In the genomic region with DNA sequence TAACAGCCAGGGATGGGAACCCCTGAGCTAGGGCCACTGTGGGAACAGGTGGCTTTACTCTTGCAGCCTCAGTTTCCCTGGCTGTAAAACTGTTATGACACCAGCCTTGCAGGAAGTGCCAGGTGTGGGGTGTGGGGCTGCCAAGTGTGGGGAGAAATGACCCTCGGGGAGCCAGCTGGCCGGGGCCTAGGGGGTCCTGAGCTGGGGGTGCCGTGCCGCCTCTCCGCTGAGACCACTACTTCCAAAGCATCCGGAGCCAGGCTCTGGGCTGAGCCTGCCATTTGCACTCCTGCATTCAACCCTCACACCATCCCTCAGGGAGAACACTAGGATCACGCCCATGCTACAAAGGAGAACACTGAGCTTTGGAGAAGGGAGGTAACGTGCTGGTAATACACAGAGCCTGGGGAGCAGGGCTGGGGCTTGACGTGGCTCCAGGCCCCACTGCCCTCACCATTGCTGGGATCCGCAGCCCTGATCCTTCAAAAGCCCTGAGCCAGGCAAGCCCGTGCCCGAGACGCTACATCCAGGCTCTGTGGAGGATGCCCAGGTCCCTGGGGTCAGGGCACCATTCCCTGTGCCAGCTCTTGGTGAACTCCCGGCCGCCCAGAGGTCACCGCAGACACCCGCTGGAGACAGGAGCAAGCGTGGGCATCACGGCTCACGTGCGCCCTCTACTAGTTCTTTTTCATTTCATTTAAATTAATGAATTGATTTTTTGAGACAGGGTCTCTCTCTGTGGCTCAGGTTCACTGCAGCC, we compare ENCODE assay signal across 1 cellular context.
TF ChIP-seq lines count a peak whose summit lies in the region.

No MANE protein-coding gene starts in this region.

TF ChIP-seq in HepG2, 621 proteins besides CTCF, POLR2A, EP300 and RAD21 (continued from another document and continues in another):
- TF ChIP-seq, protein P1, sequence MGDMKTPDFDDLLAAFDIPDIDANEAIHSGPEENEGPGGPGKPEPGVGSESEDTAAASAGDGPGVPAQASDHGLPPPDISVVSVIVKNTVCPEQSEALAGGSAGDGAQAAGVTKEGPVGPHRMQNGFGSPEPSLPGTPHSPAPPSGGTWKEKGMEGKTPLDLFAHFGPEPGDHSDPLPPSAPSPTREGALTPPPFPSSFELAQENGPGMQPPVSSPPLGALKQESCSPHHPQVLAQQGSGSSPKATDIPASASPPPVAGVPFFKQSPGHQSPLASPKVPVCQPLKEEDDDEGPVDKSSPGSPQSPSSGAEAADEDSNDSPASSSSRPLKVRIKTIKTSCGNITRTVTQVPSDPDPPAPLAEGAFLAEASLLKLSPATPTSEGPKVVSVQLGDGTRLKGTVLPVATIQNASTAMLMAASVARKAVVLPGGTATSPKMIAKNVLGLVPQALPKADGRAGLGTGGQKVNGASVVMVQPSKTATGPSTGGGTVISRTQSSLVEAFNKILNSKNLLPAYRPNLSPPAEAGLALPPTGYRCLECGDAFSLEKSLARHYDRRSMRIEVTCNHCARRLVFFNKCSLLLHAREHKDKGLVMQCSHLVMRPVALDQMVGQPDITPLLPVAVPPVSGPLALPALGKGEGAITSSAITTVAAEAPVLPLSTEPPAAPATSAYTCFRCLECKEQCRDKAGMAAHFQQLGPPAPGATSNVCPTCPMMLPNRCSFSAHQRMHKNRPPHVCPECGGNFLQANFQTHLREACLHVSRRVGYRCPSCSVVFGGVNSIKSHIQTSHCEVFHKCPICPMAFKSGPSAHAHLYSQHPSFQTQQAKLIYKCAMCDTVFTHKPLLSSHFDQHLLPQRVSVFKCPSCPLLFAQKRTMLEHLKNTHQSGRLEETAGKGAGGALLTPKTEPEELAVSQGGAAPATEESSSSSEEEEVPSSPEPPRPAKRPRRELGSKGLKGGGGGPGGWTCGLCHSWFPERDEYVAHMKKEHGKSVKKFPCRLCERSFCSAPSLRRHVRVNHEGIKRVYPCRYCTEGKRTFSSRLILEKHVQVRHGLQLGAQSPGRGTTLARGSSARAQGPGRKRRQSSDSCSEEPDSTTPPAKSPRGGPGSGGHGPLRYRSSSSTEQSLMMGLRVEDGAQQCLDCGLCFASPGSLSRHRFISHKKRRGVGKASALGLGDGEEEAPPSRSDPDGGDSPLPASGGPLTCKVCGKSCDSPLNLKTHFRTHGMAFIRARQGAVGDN (CRISPR knock-in tag; IDR thresholded peaks at IDR 0.05), result peak; percentile 26
- no peak for TF ChIP-seq AGO2 (optimal IDR thresholded peaks at IDR 0.05; ENCODE audit: low read depth, low read length)
- TF ChIP-seq ARNT (IDR thresholded peaks at IDR 0.05), result no peak
- no peak for TF ChIP-seq KLF11 (CRISPR knock-in tag; IDR thresholded peaks at IDR 0.05)
- TF ChIP-seq ARID2 (CRISPR knock-in tag; IDR thresholded peaks at IDR 0.05; ENCODE audit: borderline replicate concordance), result no peak
- TF ChIP-seq DPF2 (CRISPR knock-in tag; IDR thresholded peaks at IDR 0.05; ENCODE audit: borderline replicate concordance, low read depth), result no peak
- TF ChIP-seq, protein P2, sequence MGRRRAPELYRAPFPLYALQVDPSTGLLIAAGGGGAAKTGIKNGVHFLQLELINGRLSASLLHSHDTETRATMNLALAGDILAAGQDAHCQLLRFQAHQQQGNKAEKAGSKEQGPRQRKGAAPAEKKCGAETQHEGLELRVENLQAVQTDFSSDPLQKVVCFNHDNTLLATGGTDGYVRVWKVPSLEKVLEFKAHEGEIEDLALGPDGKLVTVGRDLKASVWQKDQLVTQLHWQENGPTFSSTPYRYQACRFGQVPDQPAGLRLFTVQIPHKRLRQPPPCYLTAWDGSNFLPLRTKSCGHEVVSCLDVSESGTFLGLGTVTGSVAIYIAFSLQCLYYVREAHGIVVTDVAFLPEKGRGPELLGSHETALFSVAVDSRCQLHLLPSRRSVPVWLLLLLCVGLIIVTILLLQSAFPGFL (CRISPR knock-in tag; IDR thresholded peaks at IDR 0.05), result no peak
- no peak for TF ChIP-seq ZNF432 (CRISPR knock-in tag; IDR thresholded peaks at IDR 0.05; ENCODE audit: borderline replicate concordance)
- TF ChIP-seq ZNF260 (CRISPR knock-in tag; IDR thresholded peaks at IDR 0.05; ENCODE audit: borderline replicate concordance, low read depth), result no peak
- TF ChIP-seq MIER3 (CRISPR knock-in tag; IDR thresholded peaks at IDR 0.05; ENCODE audit: borderline replicate concordance), result no peak
- no peak for TF ChIP-seq ZNF34 (CRISPR knock-in tag; IDR thresholded peaks at IDR 0.05; ENCODE audit: borderline replicate concordance)
- TF ChIP-seq, protein P3, sequence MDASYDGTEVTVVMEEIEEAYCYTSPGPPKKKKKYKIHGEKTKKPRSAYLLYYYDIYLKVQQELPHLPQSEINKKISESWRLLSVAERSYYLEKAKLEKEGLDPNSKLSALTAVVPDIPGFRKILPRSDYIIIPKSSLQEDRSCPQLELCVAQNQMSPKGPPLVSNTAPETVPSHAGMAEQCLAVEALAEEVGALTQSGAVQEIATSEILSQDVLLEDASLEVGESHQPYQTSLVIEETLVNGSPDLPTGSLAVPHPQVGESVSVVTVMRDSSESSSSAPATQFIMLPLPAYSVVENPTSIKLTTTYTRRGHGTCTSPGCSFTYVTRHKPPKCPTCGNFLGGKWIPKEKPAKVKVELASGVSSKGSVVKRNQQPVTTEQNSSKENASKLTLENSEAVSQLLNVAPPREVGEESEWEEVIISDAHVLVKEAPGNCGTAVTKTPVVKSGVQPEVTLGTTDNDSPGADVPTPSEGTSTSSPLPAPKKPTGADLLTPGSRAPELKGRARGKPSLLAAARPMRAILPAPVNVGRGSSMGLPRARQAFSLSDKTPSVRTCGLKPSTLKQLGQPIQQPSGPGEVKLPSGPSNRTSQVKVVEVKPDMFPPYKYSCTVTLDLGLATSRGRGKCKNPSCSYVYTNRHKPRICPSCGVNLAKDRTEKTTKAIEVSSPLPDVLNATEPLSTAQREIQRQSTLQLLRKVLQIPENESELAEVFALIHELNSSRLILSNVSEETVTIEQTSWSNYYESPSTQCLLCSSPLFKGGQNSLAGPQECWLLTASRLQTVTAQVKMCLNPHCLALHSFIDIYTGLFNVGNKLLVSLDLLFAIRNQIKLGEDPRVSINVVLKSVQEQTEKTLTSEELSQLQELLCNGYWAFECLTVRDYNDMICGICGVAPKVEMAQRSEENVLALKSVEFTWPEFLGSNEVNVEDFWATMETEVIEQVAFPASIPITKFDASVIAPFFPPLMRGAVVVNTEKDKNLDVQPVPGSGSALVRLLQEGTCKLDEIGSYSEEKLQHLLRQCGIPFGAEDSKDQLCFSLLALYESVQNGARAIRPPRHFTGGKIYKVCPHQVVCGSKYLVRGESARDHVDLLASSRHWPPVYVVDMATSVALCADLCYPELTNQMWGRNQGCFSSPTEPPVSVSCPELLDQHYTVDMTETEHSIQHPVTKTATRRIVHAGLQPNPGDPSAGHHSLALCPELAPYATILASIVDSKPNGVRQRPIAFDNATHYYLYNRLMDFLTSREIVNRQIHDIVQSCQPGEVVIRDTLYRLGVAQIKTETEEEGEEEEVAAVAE (CRISPR knock-in tag; IDR thresholded peaks at IDR 0.05; ENCODE audit: borderline replicate concordance), result no peak
- 0 out of 2 replicates have a peak, but pooled peaks have one; percentile 39 for TF ChIP-seq GABPB1 (CRISPR knock-in tag; IDR thresholded peaks at IDR 0.05)
- no peak for TF ChIP-seq ZNF264 (CRISPR knock-in tag; IDR thresholded peaks at IDR 0.05)
- TF ChIP-seq ZNF780A (CRISPR knock-in tag; IDR thresholded peaks at IDR 0.05), result no peak
- TF ChIP-seq EED (CRISPR knock-in tag; IDR thresholded peaks at IDR 0.05), result no peak
- no peak for TF ChIP-seq ETV5 (CRISPR knock-in tag; IDR thresholded peaks at IDR 0.05; ENCODE audit: borderline replicate concordance)
- TF ChIP-seq ZNF510 (CRISPR knock-in tag; IDR thresholded peaks at IDR 0.05; ENCODE audit: low read depth), result no peak
- TF ChIP-seq, protein P4, sequence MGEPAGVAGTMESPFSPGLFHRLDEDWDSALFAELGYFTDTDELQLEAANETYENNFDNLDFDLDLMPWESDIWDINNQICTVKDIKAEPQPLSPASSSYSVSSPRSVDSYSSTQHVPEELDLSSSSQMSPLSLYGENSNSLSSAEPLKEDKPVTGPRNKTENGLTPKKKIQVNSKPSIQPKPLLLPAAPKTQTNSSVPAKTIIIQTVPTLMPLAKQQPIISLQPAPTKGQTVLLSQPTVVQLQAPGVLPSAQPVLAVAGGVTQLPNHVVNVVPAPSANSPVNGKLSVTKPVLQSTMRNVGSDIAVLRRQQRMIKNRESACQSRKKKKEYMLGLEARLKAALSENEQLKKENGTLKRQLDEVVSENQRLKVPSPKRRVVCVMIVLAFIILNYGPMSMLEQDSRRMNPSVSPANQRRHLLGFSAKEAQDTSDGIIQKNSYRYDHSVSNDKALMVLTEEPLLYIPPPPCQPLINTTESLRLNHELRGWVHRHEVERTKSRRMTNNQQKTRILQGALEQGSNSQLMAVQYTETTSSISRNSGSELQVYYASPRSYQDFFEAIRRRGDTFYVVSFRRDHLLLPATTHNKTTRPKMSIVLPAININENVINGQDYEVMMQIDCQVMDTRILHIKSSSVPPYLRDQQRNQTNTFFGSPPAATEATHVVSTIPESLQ (CRISPR knock-in tag; conservative IDR thresholded peaks at IDR 0.05), result no peak
- TF ChIP-seq, protein P5, sequence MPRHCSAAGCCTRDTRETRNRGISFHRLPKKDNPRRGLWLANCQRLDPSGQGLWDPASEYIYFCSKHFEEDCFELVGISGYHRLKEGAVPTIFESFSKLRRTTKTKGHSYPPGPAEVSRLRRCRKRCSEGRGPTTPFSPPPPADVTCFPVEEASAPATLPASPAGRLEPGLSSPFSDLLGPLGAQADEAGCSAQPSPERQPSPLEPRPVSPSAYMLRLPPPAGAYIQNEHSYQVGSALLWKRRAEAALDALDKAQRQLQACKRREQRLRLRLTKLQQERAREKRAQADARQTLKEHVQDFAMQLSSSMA (CRISPR knock-in tag; IDR thresholded peaks at IDR 0.05), result no peak
- no peak for TF ChIP-seq TCF7 (IDR thresholded peaks at IDR 0.05; ENCODE audit: low read depth)
- peak; percentile 66; the same call in 1 of the 2 replicates for TF ChIP-seq NR2F6 (IDR thresholded peaks at IDR 0.05)
- TF ChIP-seq NR2F6 (CRISPR knock-in tag; IDR thresholded peaks at IDR 0.05), result peak; percentile 54
- TF ChIP-seq SALL1 (CRISPR knock-in tag; IDR thresholded peaks at IDR 0.05), result no peak
- TF ChIP-seq MLLT10 (CRISPR knock-in tag; IDR thresholded peaks at IDR 0.05), result no peak
- TF ChIP-seq ZNF251 (CRISPR knock-in tag; IDR thresholded peaks at IDR 0.05), result no peak
- TF ChIP-seq, protein P6, sequence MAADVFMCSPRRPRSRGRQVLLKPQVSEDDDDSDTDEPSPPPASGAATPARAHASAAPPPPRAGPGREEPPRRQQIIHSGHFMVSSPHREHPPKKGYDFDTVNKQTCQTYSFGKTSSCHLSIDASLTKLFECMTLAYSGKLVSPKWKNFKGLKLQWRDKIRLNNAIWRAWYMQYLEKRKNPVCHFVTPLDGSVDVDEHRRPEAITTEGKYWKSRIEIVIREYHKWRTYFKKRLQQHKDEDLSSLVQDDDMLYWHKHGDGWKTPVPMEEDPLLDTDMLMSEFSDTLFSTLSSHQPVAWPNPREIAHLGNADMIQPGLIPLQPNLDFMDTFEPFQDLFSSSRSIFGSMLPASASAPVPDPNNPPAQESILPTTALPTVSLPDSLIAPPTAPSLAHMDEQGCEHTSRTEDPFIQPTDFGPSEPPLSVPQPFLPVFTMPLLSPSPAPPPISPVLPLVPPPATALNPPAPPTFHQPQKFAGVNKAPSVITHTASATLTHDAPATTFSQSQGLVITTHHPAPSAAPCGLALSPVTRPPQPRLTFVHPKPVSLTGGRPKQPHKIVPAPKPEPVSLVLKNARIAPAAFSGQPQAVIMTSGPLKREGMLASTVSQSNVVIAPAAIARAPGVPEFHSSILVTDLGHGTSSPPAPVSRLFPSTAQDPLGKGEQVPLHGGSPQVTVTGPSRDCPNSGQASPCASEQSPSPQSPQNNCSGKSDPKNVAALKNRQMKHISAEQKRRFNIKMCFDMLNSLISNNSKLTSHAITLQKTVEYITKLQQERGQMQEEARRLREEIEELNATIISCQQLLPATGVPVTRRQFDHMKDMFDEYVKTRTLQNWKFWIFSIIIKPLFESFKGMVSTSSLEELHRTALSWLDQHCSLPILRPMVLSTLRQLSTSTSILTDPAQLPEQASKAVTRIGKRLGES (CRISPR knock-in tag; IDR thresholded peaks at IDR 0.05; ENCODE audit: borderline replicate concordance), result no peak
- no peak for TF ChIP-seq RAD51 (IDR thresholded peaks at IDR 0.05; ENCODE audit: borderline replicate concordance)
- TF ChIP-seq MIER2 (CRISPR knock-in tag; IDR thresholded peaks at IDR 0.05), result no peak
- 0 out of 2 replicates have a peak, but pooled peaks have one; percentile 18 for TF ChIP-seq SMC3 (IDR thresholded peaks at IDR 0.05; ENCODE audit: low read length)
- no peak for TF ChIP-seq ZNF383 (CRISPR knock-in tag; IDR thresholded peaks at IDR 0.05; ENCODE audit: borderline replicate concordance)
- peak; percentile 27; the same call in 1 of the 2 replicates for TF ChIP-seq RXRA (CRISPR knock-in tag; IDR thresholded peaks at IDR 0.05)
- no peak for TF ChIP-seq CEBPB (IDR thresholded peaks at IDR 0.05; ENCODE audit: borderline replicate concordance, low read depth, low read length)
- TF ChIP-seq, protein P7, sequence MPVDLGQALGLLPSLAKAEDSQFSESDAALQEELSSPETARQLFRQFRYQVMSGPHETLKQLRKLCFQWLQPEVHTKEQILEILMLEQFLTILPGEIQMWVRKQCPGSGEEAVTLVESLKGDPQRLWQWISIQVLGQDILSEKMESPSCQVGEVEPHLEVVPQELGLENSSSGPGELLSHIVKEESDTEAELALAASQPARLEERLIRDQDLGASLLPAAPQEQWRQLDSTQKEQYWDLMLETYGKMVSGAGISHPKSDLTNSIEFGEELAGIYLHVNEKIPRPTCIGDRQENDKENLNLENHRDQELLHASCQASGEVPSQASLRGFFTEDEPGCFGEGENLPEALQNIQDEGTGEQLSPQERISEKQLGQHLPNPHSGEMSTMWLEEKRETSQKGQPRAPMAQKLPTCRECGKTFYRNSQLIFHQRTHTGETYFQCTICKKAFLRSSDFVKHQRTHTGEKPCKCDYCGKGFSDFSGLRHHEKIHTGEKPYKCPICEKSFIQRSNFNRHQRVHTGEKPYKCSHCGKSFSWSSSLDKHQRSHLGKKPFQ (CRISPR knock-in tag; IDR thresholded peaks at IDR 0.05; ENCODE audit: insufficient replicate concordance), result no peak
- TF ChIP-seq PCBP1 (IDR thresholded peaks at IDR 0.05; ENCODE audit: borderline replicate concordance, low read depth, low read length), result 0 out of 2 replicates have a peak, but pooled peaks have one; percentile 24
- TF ChIP-seq EHMT2 (IDR thresholded peaks at IDR 0.05; ENCODE audit: borderline replicate concordance, low read depth, low read length), result no peak
- TF ChIP-seq, protein P8, sequence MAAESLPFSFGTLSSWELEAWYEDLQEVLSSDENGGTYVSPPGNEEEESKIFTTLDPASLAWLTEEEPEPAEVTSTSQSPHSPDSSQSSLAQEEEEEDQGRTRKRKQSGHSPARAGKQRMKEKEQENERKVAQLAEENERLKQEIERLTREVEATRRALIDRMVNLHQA (CRISPR knock-in tag; IDR thresholded peaks at IDR 0.05), result no peak
- no peak for TF ChIP-seq SKI (IDR thresholded peaks at IDR 0.05; ENCODE audit: partially characterized antibody)
- TF ChIP-seq, protein P9, sequence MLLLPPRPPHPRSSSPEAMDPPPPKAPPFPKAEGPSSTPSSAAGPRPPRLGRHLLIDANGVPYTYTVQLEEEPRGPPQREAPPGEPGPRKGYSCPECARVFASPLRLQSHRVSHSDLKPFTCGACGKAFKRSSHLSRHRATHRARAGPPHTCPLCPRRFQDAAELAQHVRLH (CRISPR knock-in tag; IDR thresholded peaks at IDR 0.05; ENCODE audit: borderline replicate concordance, low read depth), result no peak
- no peak for TF ChIP-seq NFYB (CRISPR knock-in tag; IDR thresholded peaks at IDR 0.05)
- no peak for TF ChIP-seq MAFG (CRISPR knock-in tag; IDR thresholded peaks at IDR 0.05)
- TF ChIP-seq SMAD9 (CRISPR knock-in tag; IDR thresholded peaks at IDR 0.05), result no peak
- TF ChIP-seq MED1 (CRISPR knock-in tag; IDR thresholded peaks at IDR 0.05), result 0 out of 2 replicates have a peak, but pooled peaks have one; percentile 26
